8 cellular contexts compared by ENCODE assay signal in the genomic region with DNA sequence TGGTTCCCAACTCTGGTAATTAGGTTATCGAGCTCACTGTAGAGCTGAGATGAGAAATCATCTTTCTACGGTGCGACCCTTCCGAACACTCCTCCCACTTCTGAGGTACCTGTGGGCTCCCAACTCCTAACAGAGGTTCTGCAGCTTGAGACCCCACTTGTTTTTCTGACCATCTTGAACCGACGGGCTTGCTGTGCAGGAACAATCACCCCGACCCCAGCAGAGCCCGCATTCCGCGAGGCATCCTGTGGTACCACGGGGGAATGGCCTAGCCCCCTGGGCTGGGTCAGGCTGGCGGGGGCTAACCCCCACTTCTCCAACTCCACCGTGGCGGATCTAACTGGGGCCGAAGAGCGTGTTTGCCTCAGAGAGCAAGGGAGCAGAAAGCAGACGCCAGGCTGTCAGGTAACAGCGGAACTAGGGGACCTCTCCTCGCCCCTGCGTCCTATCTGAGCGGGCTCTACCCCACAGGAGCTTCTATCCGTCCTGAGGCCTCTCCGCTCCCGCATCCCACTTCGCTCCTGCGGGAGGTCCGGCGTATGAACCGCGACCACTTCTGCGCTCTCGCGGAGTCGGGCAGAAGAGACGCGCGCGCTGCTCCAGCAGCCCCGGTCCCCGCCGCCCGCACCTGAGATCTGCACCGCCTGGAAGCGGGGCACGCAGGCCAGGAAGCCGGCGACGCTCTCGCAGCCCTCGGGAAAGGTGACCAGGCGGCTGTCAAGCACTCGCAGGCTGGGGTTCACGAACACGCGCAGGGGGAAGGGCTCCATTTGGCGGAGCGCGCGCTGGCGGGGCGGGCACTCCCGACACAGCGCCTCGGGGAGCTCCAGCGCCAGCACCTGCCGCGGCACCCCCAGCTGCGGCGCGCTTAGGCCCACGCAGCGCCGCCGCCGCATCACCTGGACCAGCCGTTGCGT. TPM values are rescaled to one million over a fixed set of nuclear protein-coding genes. Genes with fewer than 3 reads are reported as not detected.
A peak's percentile ranks its signal among the peaks of the same experiment; 100 is the strongest.
DNase-seq lines count a peak whose midpoint lies in the region; ATAC-seq, FAIRE-seq and TF ChIP-seq lines count a peak whose summit lies in the region.

No MANE protein-coding gene starts in this region.

- H3K27me3 ChIP-seq in Peyer's patch (no peaks in the 10 kb centered on the region), GM12878 (replicated peaks in 1 of 2; ENCODE audit: control insufficient read depth in 2 of 2, insufficient read depth in 2 of 2, low read length in 1 of 2) (no peaks in the 10 kb centered on the region)

- DNase-seq in GM18507 (ENCODE audit: extremely low spot score, insufficient read length, low read depth) = peak; percentile 30
- DNase-seq in Peyer's patch = peak in 1 of 3 donors; percentile 47
- no peak for DNase-seq in GM12878 (ENCODE audit: low read depth, low spot score)
- peak; percentile 48 for DNase-seq in kidney tubule cell (ENCODE audit: low spot score)
- DNase-seq in stimulated activated CD4-positive, alpha-beta T cell treated with anti-CD3 and anti-CD28 coated beads, Interleukin-1b, Interleukin-23, amount 100 ng/mL, for 48 hours = peak; percentile 52
- DNase-seq in epidermal melanocyte (ENCODE audit: insufficient read length, low spot score) = no peak
- DNase-seq in midbrain (lab: John Stamatoyannopoulos, UW) = no peak

- H3K79me2 ChIP-seq in GM12878 (ENCODE audit: control insufficient read depth, insufficient read depth, low read length) = peaks cover 54% of the 10 kb centered on the region

- SMC1A ChIA-PET in GM12878 (lab: Charles Lee; ENCODE audit: uncharacterized antibody, unreplicated experiment) = interaction anchor here (0.6 to 1.9 kb wide), 5 partner anchors 11 to 425 kb away, joined by 3 to 5 read pairs (median 4); a partner anchor contains a TSS

- CTCF ChIA-PET in GM12878 (lab: Yijun Ruan, JAX) = interaction anchor here (1.1 to 2.3 kb wide), 3 partner anchors 9 to 67 kb away, joined by 6 to 9 read pairs (median 8); a partner anchor contains a TSS

- TF ChIP-seq POLR2A in Peyer's patch (IDR thresholded peaks at IDR 0.05) = no peak
- no peak; the same call in 1 of the 2 replicates for TF ChIP-seq POLR2A in GM12878 (IDR thresholded peaks at IDR 0.05; ENCODE audit: low read depth, low read length)

- H3K4me1 ChIP-seq in Peyer's patch (peaks cover 0 to 47% (median 15%) of the 10 kb centered on the region in 4 donors), GM12878 (ENCODE audit: control insufficient read depth, insufficient read depth, low read length) (peaks cover 10% of the 10 kb centered on the region)

- H3K36me3 ChIP-seq in Peyer's patch = peaks cover 0 to 40% (median 0%) of the 10 kb centered on the region in 3 donors
- H3K36me3 ChIP-seq in GM12878 (ENCODE audit: control insufficient read depth in 2 of 2, insufficient read depth in 2 of 2, low read length in 1 of 2) = peaks cover 10 to 31% of the 10 kb centered on the region in 2 experiments

- H3K4me3 ChIP-seq in Peyer's patch = peak overlapping the region; percentile 83 to 99 (median 93)
- H3K4me3 ChIP-seq in GM12878 = peak overlapping the region; percentile 89

- intact Hi-C loops in GM12878 (cut with micrococcal nuclease; ENCODE audit: unreplicated experiment) = loop anchor here (1.0 to 10.0 kb wide), 2 partner anchors 10 to 425 kb away; a partner anchor contains a TSS

- H4K20me1 ChIP-seq in GM12878 (ENCODE audit: control insufficient read depth, insufficient read depth) = peaks cover 8% of the 10 kb centered on the region; the same call in 1 of the 2 replicates

- ATAC-seq in HG02642 (IDR thresholded peaks at IDR 0.05; ENCODE audit: poor library complexity, unreplicated experiment) = peak; percentile 42
- peak; percentile 56 for ATAC-seq in GM12878

- FAIRE-seq in GM18507 (lab: Jason Lieb, UNC) (no peak), GM12878 (lab: Jason Lieb, UNC) (no peak)

- peak overlapping the region; percentile 73 for H2AFZ ChIP-seq in GM12878 (ENCODE audit: control insufficient read depth, low read depth, low read length)

- peak overlapping the region; percentile 88 for H3K9ac ChIP-seq in GM12878 (ENCODE audit: control insufficient read depth, insufficient read depth, low read length)

- H3K27ac ChIP-seq in Peyer's patch (peak overlapping the region; percentile 90 to 95 (median 92)), GM12878 (ENCODE audit: control insufficient read depth, insufficient read depth) (peak overlapping the region; percentile 82)

- no TSS peak for BruUV-seq in GM12878 (replicated peaks; lab: Mats Ljungman, UMichigan)

- POLR2A ChIA-PET in GM12878 (lab: Charles Lee) = interaction anchor here (0.6 to 6.6 kb wide), 3 partner anchors 10 to 51 kb away, joined by 3 to 42 read pairs (median 3); a partner anchor contains a TSS

- H3K9me3 ChIP-seq in Peyer's patch (no peaks in the 10 kb centered on the region), GM12878 (replicated peaks; ENCODE audit: control insufficient read depth, insufficient read depth, low read length) (no peaks in the 10 kb centered on the region)

- TF ChIP-seq CTCF in Peyer's patch (IDR thresholded peaks at IDR 0.05) (no peak), GM12878 (IDR thresholded peaks at IDR 0.05 in 2 of 3, conservative IDR thresholded peaks at IDR 0.05 in 1 of 3; ENCODE audit: control insufficient read depth in 2 of 3, extremely low read depth in 1 of 3, insufficient read depth in 1 of 3, low read depth in 3 of 3, low read length in 3 of 3) (no peak)

- H3K4me2 ChIP-seq in GM12878 (ENCODE audit: control insufficient read depth, insufficient read depth) = peak overlapping the region; percentile 74

- TF ChIP-seq EP300 in GM12878 (IDR thresholded peaks at IDR 0.05; ENCODE audit: borderline replicate concordance in 1 of 2, control insufficient read depth in 1 of 2, low read depth in 2 of 2, low read length in 2 of 2) = no peak

- TF ChIP-seq RAD21 in GM12878 (IDR thresholded peaks at IDR 0.05; ENCODE audit: insufficient read depth, low read depth, low read length) = no peak

- RAD21 ChIA-PET in GM12878 (lab: Charles Lee; ENCODE audit: unreplicated experiment) = interaction anchor here (0.6 to 1.2 kb wide), 3 partner anchors 11 to 142 kb away, joined by 3 to 5 read pairs (median 3); a partner anchor contains a TSS

- in situ Hi-C loops in GM12878 (cut with MboI) = no loop called here

- 2% methylated on average over 77 of the region's 77 CpGs for WGBS in GM12878 (ENCODE audit: insufficient coverage, insufficient replicate concordance, low lambda C conversion rate, missing lambda C conversion rate)

RNA-seq across cellular contexts. Expression of a gene that starts 0.8 kb away (rescaled TPM):
- total RNA-seq in Peyer's patch (10 to 100 TPM; 17.7 to 23.3 (median 18.9) TPM), GM12878 (2014; rRNA removed) (32.5 and 42.0 TPM in 2 replicates), GM12878 (2014; rRNA removed; fragmentation: Illumina TruSeq; extraction: Trizol) (2.4 and 3.0 TPM in 2 replicates), GM12878 (2021) (25.8 and 28.7 TPM in 2 replicates)
- 9.9 and 10.2 TPM in 2 replicates for total RNA-seq in GM12878 (2013; cell fraction: nucleolus; rRNA removed)
- polyA plus RNA-seq in GM12878 (2011; ENCODE audit: low read depth) = 5.3 TPM
- polyA plus RNA-seq in GM12878 (2011; rRNA removed) (1.4 and 4.6 TPM in 2 replicates), GM12878 (2014; fragmentation: Illumina TruSeq; extraction: Trizol) (1.9 and 2.4 TPM in 2 replicates), GM12878 (2014; fragmentation: Nextera tagmentation; extraction: Ambion mirVana) (under 1 TPM; 0.13 to 0.37 TPM), GM12878 (2014; rRNA removed) (30.1 and 37.6 TPM in 2 replicates), GM12878 (2016; fragmentation: Nextera tagmentation; extraction: Ambion mirVana) (10 to 100 TPM; 38.5 to 44.1 TPM)
- polyA plus RNA-seq in GM12878 (2011; cell fraction: cytosol; rRNA removed) = 8.8 and 15.5 TPM in 2 replicates
- polyA plus RNA-seq in GM12878 (2011; cell fraction: nucleus; rRNA removed) = 9.9 and 10.9 TPM in 2 replicates
- polyA plus RNA-seq in GM12878 (2012) = 8.2 and 10.7 TPM in 2 replicates
- polyA minus RNA-seq in GM12878 (2011; rRNA and poly(A)+ RNA removed) = 3.1 and 4.0 TPM in 2 replicates
- polyA minus RNA-seq in GM12878 (2011; cell fraction: cytosol; rRNA and poly(A)+ RNA removed) = 1.1 and 5.7 TPM in 2 replicates
- 2.4 and 5.4 TPM in 2 replicates for polyA minus RNA-seq in GM12878 (2011; cell fraction: nucleus; rRNA and poly(A)+ RNA removed)

RNA-seq across cellular contexts. Expression of a gene that starts 9.7 kb away (rescaled TPM):
- total RNA-seq in Peyer's patch (10 to 100 TPM; 57.3 to 79.5 (median 77.0) TPM), GM12878 (2014; rRNA removed) (38.0 and 39.6 TPM in 2 replicates), GM12878 (2014; rRNA removed; fragmentation: Illumina TruSeq; extraction: Trizol) (18.1 and 19.1 TPM in 2 replicates), GM12878 (2021) (29.9 and 38.6 TPM in 2 replicates)
- total RNA-seq in GM12878 (2013; cell fraction: nucleolus; rRNA removed) = 59.5 and 67.1 TPM in 2 replicates
- 10.7 TPM for polyA plus RNA-seq in GM12878 (2011; ENCODE audit: low read depth)
- polyA plus RNA-seq in GM12878 (2011; rRNA removed) (12.4 and 20.3 TPM in 2 replicates), GM12878 (2014; fragmentation: Illumina TruSeq; extraction: Trizol) (13.1 and 17.5 TPM in 2 replicates), GM12878 (2014; fragmentation: Nextera tagmentation; extraction: Ambion mirVana) (1 to 10 TPM; 2.8 to 3.1 TPM), GM12878 (2014; rRNA removed) (25.1 and 27.2 TPM in 2 replicates), GM12878 (2016; fragmentation: Nextera tagmentation; extraction: Ambion mirVana) (10 to 100 TPM; 29.2 to 31.0 TPM)
- polyA plus RNA-seq in GM12878 (2011; cell fraction: cytosol; rRNA removed) = 26.3 and 31.1 TPM in 2 replicates
- polyA plus RNA-seq in GM12878 (2011; cell fraction: nucleus; rRNA removed) = 24.1 and 27.5 TPM in 2 replicates
- 13.7 and 16.0 TPM in 2 replicates for polyA plus RNA-seq in GM12878 (2012)
- 35.3 and 52.3 TPM in 2 replicates for polyA minus RNA-seq in GM12878 (2011; rRNA and poly(A)+ RNA removed)
- polyA minus RNA-seq in GM12878 (2011; cell fraction: cytosol; rRNA and poly(A)+ RNA removed) = 15.2 and 16.5 TPM in 2 replicates
- 29.6 and 47.5 TPM in 2 replicates for polyA minus RNA-seq in GM12878 (2011; cell fraction: nucleus; rRNA and poly(A)+ RNA removed)

RNA-seq across cellular contexts. Expression of a gene that starts 9.9 kb away (rescaled TPM):
- total RNA-seq in Peyer's patch = 10 to 100 TPM in 2 of 4 donors, 1 to 10 TPM in 2; 6.9 to 20.6 (median 10.5) TPM
- 21.6 and 24.4 TPM in 2 replicates for total RNA-seq in GM12878 (2013; cell fraction: nucleolus; rRNA removed)
- 35.5 and 43.2 TPM in 2 replicates for total RNA-seq in GM12878 (2014; rRNA removed)
- 54.1 and 58.9 TPM in 2 replicates for total RNA-seq in GM12878 (2014; rRNA removed; fragmentation: Illumina TruSeq; extraction: Trizol)
- total RNA-seq in GM12878 (2021) = 38.5 and 39.1 TPM in 2 replicates
- polyA plus RNA-seq in GM12878 (2011; ENCODE audit: low read depth) = 23.3 TPM
- polyA plus RNA-seq in GM12878 (2011; rRNA removed) = 18.8 and 20.7 TPM in 2 replicates
- 12.9 and 16.9 TPM in 2 replicates for polyA plus RNA-seq in GM12878 (2011; cell fraction: cytosol; rRNA removed)
- 7.0 and 9.8 TPM in 2 replicates for polyA plus RNA-seq in GM12878 (2011; cell fraction: nucleus; rRNA removed)
- 22.9 and 28.6 TPM in 2 replicates for polyA plus RNA-seq in GM12878 (2012)
- polyA plus RNA-seq in GM12878 (2014; fragmentation: Illumina TruSeq; extraction: Trizol) = 57.7 and 68.6 TPM in 2 replicates
- polyA plus RNA-seq in GM12878 (2014; fragmentation: Nextera tagmentation; extraction: Ambion mirVana) = 10 to 100 TPM; 57.8 to 62.9 TPM
- polyA plus RNA-seq in GM12878 (2014; rRNA removed) = 35.5 and 38.6 TPM in 2 replicates
- polyA plus RNA-seq in GM12878 (2016; fragmentation: Nextera tagmentation; extraction: Ambion mirVana) = 10 to 100 TPM; 56.6 to 56.7 TPM
- polyA minus RNA-seq in GM12878 (2011; rRNA and poly(A)+ RNA removed) = 18.5 and 18.8 TPM in 2 replicates
- 7.5 and 7.9 TPM in 2 replicates for polyA minus RNA-seq in GM12878 (2011; cell fraction: cytosol; rRNA and poly(A)+ RNA removed)
- 9.7 and 11.0 TPM in 2 replicates for polyA minus RNA-seq in GM12878 (2011; cell fraction: nucleus; rRNA and poly(A)+ RNA removed)

RNA-seq across cellular contexts. Expression of a gene that starts 18.5 kb away (rescaled TPM):
- total RNA-seq in Peyer's patch (10 to 100 TPM; 37.1 to 63.1 (median 47.8) TPM), GM12878 (2014; rRNA removed) (21.4 and 22.5 TPM in 2 replicates), GM12878 (2014; rRNA removed; fragmentation: Illumina TruSeq; extraction: Trizol) (16.1 and 17.2 TPM in 2 replicates), GM12878 (2021) (21.4 and 22.2 TPM in 2 replicates)
- 26.1 and 29.7 TPM in 2 replicates for total RNA-seq in GM12878 (2013; cell fraction: nucleolus; rRNA removed)
- 16.3 TPM for polyA plus RNA-seq in GM12878 (2011; ENCODE audit: low read depth)
- polyA plus RNA-seq in GM12878 (2011; rRNA removed) (5.7 and 8.7 TPM in 2 replicates), GM12878 (2014; fragmentation: Illumina TruSeq; extraction: Trizol) (13.8 and 22.2 TPM in 2 replicates), GM12878 (2014; fragmentation: Nextera tagmentation; extraction: Ambion mirVana) (1 to 10 TPM; 5.2 to 8.7 TPM), GM12878 (2014; rRNA removed) (20.3 and 24.0 TPM in 2 replicates), GM12878 (2016; fragmentation: Nextera tagmentation; extraction: Ambion mirVana) (10 to 100 TPM; 34.6 to 36.3 TPM)
- polyA plus RNA-seq in GM12878 (2011; cell fraction: cytosol; rRNA removed) = 13.2 and 13.9 TPM in 2 replicates
- 19.0 and 24.1 TPM in 2 replicates for polyA plus RNA-seq in GM12878 (2011; cell fraction: nucleus; rRNA removed)
- 23.7 and 31.4 TPM in 2 replicates for polyA plus RNA-seq in GM12878 (2012)
- 8.6 and 16.8 TPM in 2 replicates for polyA minus RNA-seq in GM12878 (2011; rRNA and poly(A)+ RNA removed)
- polyA minus RNA-seq in GM12878 (2011; cell fraction: cytosol; rRNA and poly(A)+ RNA removed) = 6.9 and 12.4 TPM in 2 replicates
- 9.6 and 11.8 TPM in 2 replicates for polyA minus RNA-seq in GM12878 (2011; cell fraction: nucleus; rRNA and poly(A)+ RNA removed)

RNA-seq across cellular contexts. Expression of a gene that starts 22.0 kb away (rescaled TPM):
- total RNA-seq in Peyer's patch (1 to 10 TPM; 4.3 to 9.9 (median 6.6) TPM), GM12878 (2014; rRNA removed) (0.27 and 0.40 TPM in 2 replicates), GM12878 (2014; rRNA removed; fragmentation: Illumina TruSeq; extraction: Trizol) (0.37 and 1.1 TPM in 2 replicates), GM12878 (2021) (0.48 and 1.7 TPM in 2 replicates)
- 1.5 TPM in 2 replicates for total RNA-seq in GM12878 (2013; cell fraction: nucleolus; rRNA removed)
- 1.0 TPM for polyA plus RNA-seq in GM12878 (2011; ENCODE audit: low read depth)
- polyA plus RNA-seq in GM12878 (2011; rRNA removed) (0.30 and 0.36 TPM in 2 replicates), GM12878 (2014; fragmentation: Illumina TruSeq; extraction: Trizol) (0.78 and 1.4 TPM in 2 replicates), GM12878 (2014; fragmentation: Nextera tagmentation; extraction: Ambion mirVana) (under 1 TPM; 0.40 to 0.80 TPM), GM12878 (2014; rRNA removed) (0.27 and 0.52 TPM in 2 replicates), GM12878 (2016; fragmentation: Nextera tagmentation; extraction: Ambion mirVana) (under 1 TPM; 0.78 to 0.83 TPM)
- 0.12 and 0.18 TPM in 2 replicates for polyA plus RNA-seq in GM12878 (2011; cell fraction: cytosol; rRNA removed)
- polyA plus RNA-seq in GM12878 (2011; cell fraction: nucleus; rRNA removed) = 0.47 and 0.70 TPM in 2 replicates
- polyA plus RNA-seq in GM12878 (2012) = 0.69 and 1.4 TPM in 2 replicates
- not detected in 2 replicates for polyA minus RNA-seq in GM12878 (2011; rRNA and poly(A)+ RNA removed)
- polyA minus RNA-seq in GM12878 (2011; cell fraction: cytosol; rRNA and poly(A)+ RNA removed) = not detected in 2 replicates
- polyA minus RNA-seq in GM12878 (2011; cell fraction: nucleus; rRNA and poly(A)+ RNA removed) = not detected in 2 replicates

Comparison
In these comparisons a context has a peak if more than half of its experiments do, and no peak if none do; other contexts are left out.
1. DNase-seq: peak in GM18507 (single experiment), kidney tubule cell (single experiment) and stimulated activated CD4-positive, alpha-beta T cell treated with anti-CD3 and anti-CD28 coated beads, Interleukin-1b, Interleukin-23, amount 100 ng/mL, for 48 hours (single experiment); none in GM12878 (single experiment), epidermal melanocyte (single experiment) and midbrain (single experiment).